ENCODE assay signal across 19 cellular contexts in the genomic region with DNA sequence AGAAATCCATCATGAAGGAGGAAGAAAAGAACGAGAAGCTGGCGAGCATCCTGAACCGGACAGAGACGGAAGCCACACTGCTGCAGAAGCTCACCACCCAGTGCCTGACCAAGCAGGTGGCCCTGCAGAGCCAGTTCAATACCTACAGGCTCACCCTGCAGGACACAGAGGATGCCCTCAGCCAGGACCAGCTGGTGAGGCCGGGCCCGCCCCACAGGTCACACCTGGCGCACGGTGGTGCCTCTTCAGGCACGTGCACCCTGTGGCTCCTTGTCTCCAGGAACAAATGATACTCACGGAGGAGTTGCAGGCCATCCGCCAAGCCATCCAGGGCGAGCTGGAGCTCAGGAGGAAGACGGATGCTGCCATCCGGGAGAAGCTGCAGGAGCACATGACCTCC.
"Had no signal": no experiment of that assay in that cellular context is flagged by ENCODE, and none has a peak within 500 bp of the region (broad histone marks: within the 10 kb centered on the region; RNA-seq: fewer than 3 reads in every experiment).

No MANE protein-coding gene starts in this region.

- H3K9ac ChIP-seq: neural progenitor cell had no signal

- H3K36me3 Mint-ChIP-seq: naive B cell; natural killer cell treated with Interleukin-12 subunit alpha and Interleukin-12 subunit beta and Interleukin-15 and Interleukin-18, amount 100 ng/mL, for 72 hours; stimulated activated naive B cell treated with anti-CD40 and anti-IgM and Interleukin-4, amounts not matched to agents 10 μg/mL and 1 μg/mL and 100 μg/mL, for 72 hours had no signal

- H3K27ac ChIP-seq: neural progenitor cell, ovary, psoas muscle, stomach, thyroid gland had no signal

- DNase-seq: dorsolateral prefrontal cortex; effector CD4-positive, alpha-beta T cell; hypothalamus; mesenchymal stem cell; mucosa of descending colon; naive B cell; nucleus accumbens; ovary; stimulated activated CD4-positive, alpha-beta T cell treated with anti-CD3 and anti-CD28 coated beads, Interleukin-15, amount 100 ng/mL, for 24 hours; stimulated activated CD4-positive, alpha-beta T cell treated with anti-CD3 and anti-CD28 coated beads, Interleukin-2, amount 100 ng/mL, for 48 hours; stimulated activated naive B cell treated with anti-CD40 and anti-IgM and Interleukin-4, amounts not matched to agents 10 μg/mL and 1 μg/mL and 100 μg/mL, for 72 hours; stomach; thyroid gland; trophoblast cell had no signal

- H3K4me1 ChIP-seq: neural progenitor cell, psoas muscle had no signal

- H2AFZ ChIP-seq: neural progenitor cell had no signal

- ATAC-seq: mucosa of descending colon; natural killer cell treated with Interleukin-12 subunit alpha and Interleukin-12 subunit beta and Interleukin-15 and Interleukin-18, amount 100 ng/mL, for 72 hours; stimulated activated naive B cell treated with anti-CD40 and anti-IgM and Interleukin-4, amounts not matched to agents 10 μg/mL and 1 μg/mL and 100 μg/mL, for 72 hours had no signal

- H3K4me3 ChIP-seq: mucosa of descending colon, neural progenitor cell, ovary, psoas muscle, skin epidermis, stomach, thyroid gland had no signal

- H3K4me2 ChIP-seq: neural progenitor cell had no signal

- H3K27ac Mint-ChIP-seq: mesothelial cell of epicardium; naive B cell; natural killer cell treated with Interleukin-12 subunit alpha and Interleukin-12 subunit beta and Interleukin-15 and Interleukin-18, amount 100 ng/mL, for 72 hours; neural progenitor cell; stimulated activated naive B cell treated with anti-CD40 and anti-IgM and Interleukin-4, amounts not matched to agents 10 μg/mL and 1 μg/mL and 100 μg/mL, for 72 hours had no signal

- H3K36me3 ChIP-seq: neural progenitor cell, ovary, thyroid gland had no signal

- H3K9me3 Mint-ChIP-seq: naive B cell; natural killer cell treated with Interleukin-12 subunit alpha and Interleukin-12 subunit beta and Interleukin-15 and Interleukin-18, amount 100 ng/mL, for 72 hours; neural progenitor cell; stimulated activated naive B cell treated with anti-CD40 and anti-IgM and Interleukin-4, amounts not matched to agents 10 μg/mL and 1 μg/mL and 100 μg/mL, for 72 hours had no signal

- H3K4me3 Mint-ChIP-seq: mesothelial cell of epicardium; naive B cell; natural killer cell treated with Interleukin-12 subunit alpha and Interleukin-12 subunit beta and Interleukin-15 and Interleukin-18, amount 100 ng/mL, for 72 hours; neural progenitor cell; stimulated activated naive B cell treated with anti-CD40 and anti-IgM and Interleukin-4, amounts not matched to agents 10 μg/mL and 1 μg/mL and 100 μg/mL, for 72 hours had no signal

- H3K27me3 ChIP-seq: dorsolateral prefrontal cortex, neural progenitor cell, ovary, stomach, thyroid gland had no signal

- H3K9me3 ChIP-seq: mucosa of descending colon, ovary, psoas muscle, stomach, thyroid gland had no signal
